Comparison of ENCODE assay signal across 26 cellular contexts in the genomic region with DNA sequence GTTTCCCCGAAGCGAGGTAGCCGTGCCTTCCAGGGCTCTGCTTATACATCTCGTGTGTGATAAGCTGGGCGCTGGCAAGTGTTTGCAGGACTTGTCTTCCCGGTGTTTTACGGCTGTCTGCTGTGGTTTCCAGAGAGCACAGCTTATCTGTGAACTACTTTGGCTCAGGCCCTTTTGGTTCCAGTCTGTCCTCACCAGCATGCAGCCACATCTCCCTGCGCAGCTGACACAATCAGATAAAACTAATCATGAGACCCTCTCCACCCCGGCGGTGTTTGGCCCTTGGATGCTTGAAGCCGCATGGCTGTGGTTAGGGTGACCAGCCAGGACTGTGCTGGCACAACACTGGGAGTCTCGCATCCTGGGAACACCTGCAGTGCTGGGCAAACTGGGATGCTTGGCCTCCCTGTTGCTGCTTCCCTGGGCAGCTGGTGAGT.
DNase-seq lines count a peak whose midpoint lies in the region; ATAC-seq and TF ChIP-seq lines count a peak whose summit lies in the region.
"Had no signal": no experiment of that assay in that cellular context is flagged by ENCODE, and none has a peak within 500 bp of the region (broad histone marks: within the 10 kb centered on the region; RNA-seq: fewer than 3 reads in every experiment).

No MANE protein-coding gene starts in this region.

- intact Hi-C loops in Panc1 (cut with micrococcal nuclease; ENCODE audit: unreplicated experiment) = no loop called here

- DNase-seq in ELF-1 (ENCODE audit: low read depth, low spot score) (peak; percentile 71), Panc1 (ENCODE audit: low read depth, low spot score) (no peak), hepatocyte (ENCODE audit: low spot score) (peak; percentile 78), progenitor cell of endocrine pancreas (ENCODE audit: low spot score, unreplicated experiment) (no peak), NCI-H2081 (lab: John Stamatoyannopoulos, UW) (no peak), WTC11 (ENCODE audit: low spot score) (no peak), NCI-H69 (lab: John Stamatoyannopoulos, UW) (no peak), foreskin fibroblast (no peak)
- DNase-seq: activated CD4-positive, alpha-beta T cell treated with anti-CD3 and anti-CD28 coated beads for 1 hour; activated CD8-positive, alpha-beta memory T cell treated with anti-CD3 and anti-CD28 coated beads for 24 hours; activated naive CD4-positive, alpha-beta T cell treated with Interleukin-2 at 50 U/mL for 16 hours; activated T-cell treated with anti-CD3 and anti-CD28 coated beads, Interleukin-2, amount 50 U/mL, for 4 hours; anterior cingulate cortex; CD4-positive, alpha-beta T cell; dorsolateral prefrontal cortex; GF-D8; kidney; NCI-H187 treated with DMSO at 0.1 percent for 48 hours; NCI-H774; SHP77 treated with DMSO at 0.1 percent for 48 hours; stimulated activated CD4-positive, alpha-beta T cell treated with anti-CD3 and anti-CD28 coated beads, Interleukin-1b, Interleukin-23, amount 100 ng/mL, for 48 hours; SW 1271 had no signal

- no peaks in the 10 kb centered on the region for H3K36me3 Mint-ChIP-seq in progenitor cell of endocrine pancreas (ENCODE audit: insufficient read depth)
- no peaks in the 10 kb centered on the region for H3K36me3 Mint-ChIP-seq in WTC11
- H3K36me3 Mint-ChIP-seq: stimulated activated effector memory CD8-positive, alpha-beta T cell treated with anti-CD3 and anti-CD28 coated beads, Interleukin-12 subunit alpha, Interleukin-12 subunit beta, amount 100 ng/mL, for 72 hours had no signal

- 16% methylated on average over 12 of the region's 12 CpGs for whole genome bisulfite sequencing in hepatocyte (ENCODE audit: low lambda C conversion rate, missing lambda C conversion rate)

- no peaks in the 10 kb centered on the region for H3K79me2 ChIP-seq in hepatocyte

- ATAC-seq in Panc1 (peak; percentile 64), WTC11 (no peak)
- ATAC-seq: activated T-cell treated with anti-CD3 and anti-CD28 coated beads, Interleukin-2, amount 50 U/mL, for 4 hours; stimulated activated effector memory CD8-positive, alpha-beta T cell treated with anti-CD3 and anti-CD28 coated beads, Interleukin-12 subunit alpha, Interleukin-12 subunit beta, amount 100 ng/mL, for 72 hours had no signal

- H3K4me3 Mint-ChIP-seq in progenitor cell of endocrine pancreas (ENCODE audit: low read depth) (no peak overlapping the region), WTC11 (no peak overlapping the region)
- H3K4me3 Mint-ChIP-seq: activated T-cell treated with anti-CD3 and anti-CD28 coated beads, Interleukin-2, amount 50 U/mL, for 4 hours; CD4-positive, alpha-beta T cell; central memory CD8-positive, alpha-beta T cell; nephron; stimulated activated effector memory CD8-positive, alpha-beta T cell treated with anti-CD3 and anti-CD28 coated beads, Interleukin-12 subunit alpha, Interleukin-12 subunit beta, amount 100 ng/mL, for 72 hours had no signal

- H3K27me3 Mint-ChIP-seq in progenitor cell of endocrine pancreas = peaks cover 11% of the 10 kb centered on the region
- H3K27me3 Mint-ChIP-seq in WTC11 (ENCODE audit: low read depth) = no peaks in the 10 kb centered on the region

- H3K9me3 Mint-ChIP-seq in progenitor cell of endocrine pancreas (ENCODE audit: low read depth) (no peaks in the 10 kb centered on the region), WTC11 (no peaks in the 10 kb centered on the region)
- H3K9me3 Mint-ChIP-seq: activated T-cell treated with anti-CD3 and anti-CD28 coated beads, Interleukin-2, amount 50 U/mL, for 4 hours; CD4-positive, alpha-beta T cell; central memory CD8-positive, alpha-beta T cell; nephron; stimulated activated effector memory CD8-positive, alpha-beta T cell treated with anti-CD3 and anti-CD28 coated beads, Interleukin-12 subunit alpha, Interleukin-12 subunit beta, amount 100 ng/mL, for 72 hours had no signal

- H3K27me3 ChIP-seq in Panc1 (ENCODE audit: control insufficient read depth, insufficient read depth, low read length) (no peaks in the 10 kb centered on the region), hepatocyte (no peaks in the 10 kb centered on the region)
- H3K27me3 ChIP-seq: suprapubic skin had no signal

- H3K4me1 ChIP-seq in Panc1 (ENCODE audit: control insufficient read depth, insufficient read depth, low read length) (peaks cover 4% of the 10 kb centered on the region; the same call in 1 of the 2 replicates), hepatocyte (ENCODE audit: insufficient read depth) (peaks cover 19% of the 10 kb centered on the region)

- TF ChIP-seq CTCF in Panc1 (IDR thresholded peaks at IDR 0.05) = no peak
- no peak for TF ChIP-seq CTCF in hepatocyte (IDR thresholded peaks at IDR 0.05; ENCODE audit: poor library complexity)
- no peak for TF ChIP-seq CTCF in progenitor cell of endocrine pancreas (IDR thresholded peaks at IDR 0.05; ENCODE audit: unreplicated experiment)
- TF ChIP-seq CTCF in WTC11 (IDR thresholded peaks at IDR 0.05) = no peak
- no peak for TF ChIP-seq CTCF in foreskin fibroblast (IDR thresholded peaks at IDR 0.05; ENCODE audit: low read depth, low read length)

- no peaks in the 10 kb centered on the region for H3K36me3 ChIP-seq in Panc1 (ENCODE audit: control insufficient read depth, insufficient read depth, low read length)
- no peaks in the 10 kb centered on the region for H3K36me3 ChIP-seq in hepatocyte (replicated peaks; ENCODE audit: insufficient read depth, low read depth)
- H3K36me3 ChIP-seq: suprapubic skin had no signal

- no peak overlapping the region for H2AFZ ChIP-seq in hepatocyte

- H3K9me3 ChIP-seq in Panc1 (ENCODE audit: control insufficient read depth, insufficient read depth, low read depth, low read length) (no peaks in the 10 kb centered on the region), hepatocyte (ENCODE audit: low read depth) (no peaks in the 10 kb centered on the region)
- H3K9me3 ChIP-seq: suprapubic skin had no signal

- H3K4me1 Mint-ChIP-seq in progenitor cell of endocrine pancreas (ENCODE audit: low read depth) (peaks cover 29% of the 10 kb centered on the region), WTC11 (no peaks in the 10 kb centered on the region)
- H3K4me1 Mint-ChIP-seq: central memory CD8-positive, alpha-beta T cell; stimulated activated effector memory CD8-positive, alpha-beta T cell treated with anti-CD3 and anti-CD28 coated beads, Interleukin-12 subunit alpha, Interleukin-12 subunit beta, amount 100 ng/mL, for 72 hours had no signal

- peak overlapping the region; percentile 62 for H3K27ac Mint-ChIP-seq in progenitor cell of endocrine pancreas
- no peak overlapping the region for H3K27ac Mint-ChIP-seq in WTC11
- H3K27ac Mint-ChIP-seq: CD4-positive, alpha-beta T cell; stimulated activated effector memory CD8-positive, alpha-beta T cell treated with anti-CD3 and anti-CD28 coated beads, Interleukin-12 subunit alpha, Interleukin-12 subunit beta, amount 100 ng/mL, for 72 hours had no signal

- H3K4me3 ChIP-seq in Panc1 (ENCODE audit: low read depth in 2 of 2, low read length in 2 of 2) (no peak overlapping the region), hepatocyte (no peak overlapping the region), foreskin fibroblast (ENCODE audit: low read depth in 1 of 2, low read length in 2 of 2) (no peak overlapping the region)
- H3K4me3 ChIP-seq: dorsolateral prefrontal cortex, suprapubic skin had no signal

- CTCF ChIA-PET in Panc1 (lab: Charles Lee) (no interaction called here), WTC11 (lab: Charles Lee) (no interaction called here)

- in situ Hi-C loops in Panc1 (cut with HindIII; ENCODE audit: low pct_unique_long_range_greater_than_20kb, low sequenced_read_pairs) = no loop called here

- H3K4me2 ChIP-seq in hepatocyte = peak overlapping the region; percentile 45

- H4K20me1 ChIP-seq in hepatocyte (ENCODE audit: insufficient read depth, poor library complexity, severe bottlenecking) = no peaks in the 10 kb centered on the region

- H3K9me2 ChIP-seq in hepatocyte (replicated peaks; ENCODE audit: insufficient read depth) = no peaks in the 10 kb centered on the region

- POLR2A ChIA-PET in Panc1 (lab: Charles Lee) = no interaction called here
- POLR2A ChIA-PET in WTC11 (lab: Charles Lee) = no interaction called here

- no TSS peak for BruUV-seq in Panc1 (replicated peaks; lab: Mats Ljungman, UMichigan)

- H3K27ac ChIP-seq in Panc1 (ENCODE audit: low read length) (no peak overlapping the region), hepatocyte (peak overlapping the region; percentile 78)
- H3K27ac ChIP-seq: dorsolateral prefrontal cortex, suprapubic skin had no signal

TF ChIP-seq in WTC11, 78 proteins besides CTCF, POLR2A, EP300 and RAD21:
- TF ChIP-seq SMAD4 (CRISPR knock-in tag; IDR thresholded peaks at IDR 0.05) (no peak), IRF2 (CRISPR knock-in tag; IDR thresholded peaks at IDR 0.05; ENCODE audit: borderline replicate concordance, low read depth) (no peak), SMAD3 (CRISPR knock-in tag; IDR thresholded peaks at IDR 0.05; ENCODE audit: borderline replicate concordance) (no peak), PRRX2 (CRISPR knock-in tag; IDR thresholded peaks at IDR 0.05) (no peak), JAZF1 (CRISPR knock-in tag; IDR thresholded peaks at IDR 0.05) (no peak), FOXP1 (CRISPR knock-in tag; IDR thresholded peaks at IDR 0.05; ENCODE audit: borderline replicate concordance) (no peak)
- TF ChIP-seq, protein P1, sequence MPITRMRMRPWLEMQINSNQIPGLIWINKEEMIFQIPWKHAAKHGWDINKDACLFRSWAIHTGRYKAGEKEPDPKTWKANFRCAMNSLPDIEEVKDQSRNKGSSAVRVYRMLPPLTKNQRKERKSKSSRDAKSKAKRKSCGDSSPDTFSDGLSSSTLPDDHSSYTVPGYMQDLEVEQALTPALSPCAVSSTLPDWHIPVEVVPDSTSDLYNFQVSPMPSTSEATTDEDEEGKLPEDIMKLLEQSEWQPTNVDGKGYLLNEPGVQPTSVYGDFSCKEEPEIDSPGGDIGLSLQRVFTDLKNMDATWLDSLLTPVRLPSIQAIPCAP (CRISPR knock-in tag; IDR thresholded peaks at IDR 0.05) = no peak

Comparison
In these comparisons a context has a peak if more than half of its experiments do, and no peak if none do; other contexts are left out.
1. DNase-seq: peak in ELF-1 (single experiment) and hepatocyte (single experiment); none in Panc1 (single experiment), progenitor cell of endocrine pancreas (single experiment), NCI-H2081 (0 of 2), WTC11 (single experiment), NCI-H69 (single experiment) and foreskin fibroblast (0 of 2).